In the genomic region with DNA sequence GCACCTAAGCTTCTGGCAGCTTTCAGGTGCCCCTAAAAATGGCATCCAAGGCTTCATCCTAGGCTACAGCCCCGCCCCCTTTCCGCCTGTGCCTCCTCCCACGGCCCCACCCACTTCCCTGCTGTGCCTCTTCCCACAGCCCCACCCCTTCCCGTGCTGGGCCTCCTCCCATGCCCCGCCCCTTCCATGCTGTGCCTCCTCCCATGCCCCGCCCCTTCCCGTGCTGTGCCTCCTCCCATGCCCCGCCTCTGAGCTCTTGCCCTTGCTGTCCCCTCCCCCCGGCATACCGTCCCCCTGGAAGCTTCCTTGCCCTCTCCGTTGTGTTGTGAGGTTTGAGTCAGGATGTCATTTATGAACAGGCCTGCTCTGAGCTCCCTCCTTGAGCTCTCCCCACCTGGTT, we compare ENCODE assay signal across 19 cellular contexts.
DNase-seq lines count a peak whose midpoint lies in the region; ATAC-seq, FAIRE-seq and TF ChIP-seq lines count a peak whose summit lies in the region.
"Had no signal": no experiment of that assay in that cellular context is flagged by ENCODE, and none has a peak within 500 bp of the region (broad histone marks: within the 10 kb centered on the region; RNA-seq: fewer than 3 reads in every experiment).

No MANE protein-coding gene starts in this region.

- no peaks in the 10 kb centered on the region for H3K9me3 ChIP-seq in SJCRH30 (replicated peaks)
- H3K9me3 ChIP-seq: vagina had no signal

- FAIRE-seq in GM18507 (lab: Jason Lieb, UNC), result no peak
- FAIRE-seq: D721Med, endometrium had no signal

- peaks cover 5% of the 10 kb centered on the region for H3K9me3 Mint-ChIP-seq in nephron progenitor cell
- H3K9me3 Mint-ChIP-seq: activated CD4-positive, alpha-beta T cell treated with anti-CD3 and anti-CD28 coated beads, Interleukin-2, amount 10 ng/mL, durations not matched to agents 24 days and 14 days; activated T-helper 17 cell treated with anti-CD3 and anti-CD28 coated beads, Interleukin-2, amount 50 U/mL, for 72 hours; central memory CD8-positive, alpha-beta T cell had no signal

- no peaks in the 10 kb centered on the region for H3K4me1 ChIP-seq in SJCRH30
- H3K4me1 ChIP-seq: left lung, spleen, vagina had no signal

- H3K4me1 Mint-ChIP-seq in nephron progenitor cell, result peaks cover 14% of the 10 kb centered on the region
- H3K4me1 Mint-ChIP-seq: activated CD4-positive, alpha-beta T cell treated with anti-CD3 and anti-CD28 coated beads, Interleukin-2, amount 10 ng/mL, durations not matched to agents 24 days and 14 days; activated T-helper 17 cell treated with anti-CD3 and anti-CD28 coated beads, Interleukin-2, amount 50 U/mL, for 72 hours; central memory CD8-positive, alpha-beta T cell had no signal

- H3K4me3 ChIP-seq in SJCRH30, result no peak overlapping the region
- H3K4me3 ChIP-seq: left lung, spleen, vagina had no signal

- H3K4me3 Mint-ChIP-seq in nephron progenitor cell, result no peak overlapping the region
- H3K4me3 Mint-ChIP-seq: activated CD4-positive, alpha-beta T cell treated with anti-CD3 and anti-CD28 coated beads, Interleukin-2, amount 10 ng/mL, durations not matched to agents 24 days and 14 days; activated T-helper 17 cell treated with anti-CD3 and anti-CD28 coated beads, Interleukin-2, amount 50 U/mL, for 72 hours; central memory CD8-positive, alpha-beta T cell had no signal

- H3K36me3 Mint-ChIP-seq in nephron progenitor cell (ENCODE audit: low read depth), result no peaks in the 10 kb centered on the region

- H3K27ac ChIP-seq in SJCRH30, result no peak overlapping the region
- H3K27ac ChIP-seq: left lung, spleen, vagina had no signal

- no peak for ATAC-seq in GM21786 (IDR thresholded peaks at IDR 0.05; ENCODE audit: unreplicated experiment)
- ATAC-seq: activated T-helper 17 cell treated with anti-CD3 and anti-CD28 coated beads, Interleukin-2, amount 50 U/mL, for 72 hours; left lung had no signal

- peaks cover 6% of the 10 kb centered on the region; the same call in 1 of the 2 replicates for H3K27me3 ChIP-seq in SJCRH30
- H3K27me3 ChIP-seq: vagina had no signal

- no peak overlapping the region for H3K27ac Mint-ChIP-seq in nephron progenitor cell
- H3K27ac Mint-ChIP-seq: activated CD4-positive, alpha-beta T cell treated with anti-CD3 and anti-CD28 coated beads, Interleukin-2, amount 10 ng/mL, durations not matched to agents 24 days and 14 days; activated T-helper 17 cell treated with anti-CD3 and anti-CD28 coated beads, Interleukin-2, amount 50 U/mL, for 72 hours had no signal

- DNase-seq in activated CD4-positive, alpha-beta T cell treated with anti-CD3 and anti-CD28 coated beads, Interleukin-2, amount 50 U/mL, for 48 hours, result peak; percentile 1 to 4
- no peak for DNase-seq in activated CD4-positive, alpha-beta T cell treated with anti-CD3 and anti-CD28 coated beads, Interleukin-2, amount 50 U/mL, for 4 hours
- DNase-seq in GM18507 (ENCODE audit: extremely low spot score, insufficient read length, low read depth), result peak; percentile 3
- peak; percentile 34 to 40 for DNase-seq in SJCRH30
- DNase-seq in nephron progenitor cell, result peak; percentile 59
- no peak for DNase-seq in NCI-H187 treated with DMSO at 0.1 percent for 48 hours (lab: John Stamatoyannopoulos, UW)
- no peak for DNase-seq in cerebellar nuclear complex (lab: John Stamatoyannopoulos, UW)
- DNase-seq: activated CD4-positive, alpha-beta T cell treated with anti-CD3 and anti-CD28 coated beads, Interleukin-2, amount 10 ng/mL, durations not matched to agents 24 days and 14 days; amniotic stem cell; left lung; NCI-H2107; NCI-H774; spleen had no signal

- H3K36me3 ChIP-seq in SJCRH30, result no peaks in the 10 kb centered on the region
- H3K36me3 ChIP-seq: left lung, spleen, vagina had no signal

- TF ChIP-seq CTCF in nephron progenitor cell (IDR thresholded peaks at IDR 0.05), result no peak

- peaks cover 11% of the 10 kb centered on the region for H3K27me3 Mint-ChIP-seq in nephron progenitor cell (ENCODE audit: low read depth, poor library complexity)
- H3K27me3 Mint-ChIP-seq: activated CD4-positive, alpha-beta T cell treated with anti-CD3 and anti-CD28 coated beads, Interleukin-2, amount 10 ng/mL, durations not matched to agents 24 days and 14 days had no signal

Comparison
In these comparisons a context has a peak if more than half of its experiments do, and no peak if none do; other contexts are left out.
1. DNase-seq: peak in activated CD4-positive, alpha-beta T cell treated with anti-CD3 and anti-CD28 coated beads, Interleukin-2, amount 50 U/mL, for 48 hours (2 of 2), GM18507 (single experiment), SJCRH30 (2 of 2) and nephron progenitor cell (single experiment); none in activated CD4-positive, alpha-beta T cell treated with anti-CD3 and anti-CD28 coated beads, Interleukin-2, amount 50 U/mL, for 4 hours (0 of 2), NCI-H187 treated with DMSO at 0.1 percent for 48 hours (single experiment) and cerebellar nuclear complex (0 of 2).